ENCODE assay signal across 18 cellular contexts in the genomic region with DNA sequence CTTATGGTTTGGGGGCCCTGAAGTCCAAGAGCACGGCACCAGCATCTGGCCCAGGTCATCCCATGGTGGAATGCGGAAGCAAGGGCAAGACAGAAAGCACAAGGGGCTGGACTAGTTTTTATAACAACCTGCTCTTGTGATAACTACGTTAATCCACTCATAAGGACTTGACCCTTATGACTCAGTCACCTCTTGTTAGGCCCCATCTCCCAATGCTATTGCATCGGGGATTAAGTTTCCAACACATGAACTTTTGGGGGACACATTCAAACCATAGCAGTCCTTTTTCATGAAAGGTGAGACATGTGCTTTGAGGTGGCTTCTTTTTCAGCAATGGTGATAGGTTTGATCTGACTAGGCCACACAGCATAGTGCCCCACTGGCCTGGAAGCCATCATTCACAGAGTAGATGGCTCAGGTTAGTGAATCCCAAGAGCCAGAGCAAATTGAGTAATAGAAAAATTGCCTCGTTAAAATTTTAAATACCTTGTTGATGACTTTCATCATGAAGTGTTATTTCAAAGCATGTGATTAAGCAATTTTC.
"Had no signal": no experiment of that assay in that cellular context is flagged by ENCODE, and none has a peak within 500 bp of the region (broad histone marks: within the 10 kb centered on the region; RNA-seq: fewer than 3 reads in every experiment).

No MANE protein-coding gene starts in this region.

- H3K4me3 Mint-ChIP-seq: activated CD4-positive, alpha-beta memory T cell treated with anti-CD3 and anti-CD28 coated beads, Interleukin-2, amount 10 ng/mL, durations not matched to agents 7 days and 5 days; activated naive CD8-positive, alpha-beta T cell treated with anti-CD3 and anti-CD28 coated beads, Interleukin-2, amount 10 ng/mL, durations not matched to agents 7 days and 5 days; naive thymus-derived CD4-positive, alpha-beta T cell; neural progenitor cell had no signal

- H3K9me3 Mint-ChIP-seq: activated CD4-positive, alpha-beta memory T cell treated with anti-CD3 and anti-CD28 coated beads, Interleukin-2, amount 10 ng/mL, durations not matched to agents 7 days and 5 days had no signal

- H3K27ac Mint-ChIP-seq: activated CD4-positive, alpha-beta memory T cell treated with anti-CD3 and anti-CD28 coated beads, Interleukin-2, amount 10 ng/mL, durations not matched to agents 7 days and 5 days; activated naive CD8-positive, alpha-beta T cell treated with anti-CD3 and anti-CD28 coated beads, Interleukin-2, amount 10 ng/mL, durations not matched to agents 7 days and 5 days; naive thymus-derived CD4-positive, alpha-beta T cell; neural progenitor cell had no signal

- DNase-seq: activated CD4-positive, alpha-beta memory T cell treated with anti-CD3 and anti-CD28 coated beads, Interleukin-2, amount 10 ng/mL, durations not matched to agents 7 days and 5 days; activated CD4-positive, alpha-beta T cell treated with anti-CD3 and anti-CD28 coated beads for 1 hour; activated CD8-positive, alpha-beta memory T cell treated with anti-CD3 and anti-CD28 coated beads, Interleukin-2, amount 50 U/mL, for 48 hours; activated gamma-delta T cell treated with Interleukin-2 at 50 U/mL for 16 hours; activated naive CD8-positive, alpha-beta T cell treated with anti-CD3 and anti-CD28 coated beads, Interleukin-2, amount 10 ng/mL, durations not matched to agents 7 days and 5 days; cerebellar nuclear complex; effector CD4-positive, alpha-beta T cell; esophagus squamous epithelium; mesendoderm; naive thymus-derived CD4-positive, alpha-beta T cell; psoas muscle; right cardiac atrium; stimulated activated CD4-positive, alpha-beta T cell treated with anti-CD3 and anti-CD28 coated beads, Interleukin-2, amount 100 ng/mL, for 48 hours; SW 1271; testis; upper lobe of left lung; WERI-Rb-1 had no signal

- ATAC-seq: naive thymus-derived CD4-positive, alpha-beta T cell; psoas muscle; right cardiac atrium had no signal

- H3K4me1 Mint-ChIP-seq: activated CD4-positive, alpha-beta memory T cell treated with anti-CD3 and anti-CD28 coated beads, Interleukin-2, amount 10 ng/mL, durations not matched to agents 7 days and 5 days; activated naive CD8-positive, alpha-beta T cell treated with anti-CD3 and anti-CD28 coated beads, Interleukin-2, amount 10 ng/mL, durations not matched to agents 7 days and 5 days; neural progenitor cell had no signal
